In genomic region chr6:152745509-152746171, GRCh38 we compare ENCODE assay signal across 19 cellular contexts. TPM values are rescaled to one million over a fixed set of nuclear protein-coding genes. Genes with fewer than 3 reads are reported as not detected.
DNase-seq lines count a peak whose midpoint lies in the region; ATAC-seq, FAIRE-seq and TF ChIP-seq lines count a peak whose summit lies in the region.
"Had no signal": no experiment of that assay in that cellular context is flagged by ENCODE, and none has a peak within 500 bp of the region (broad histone marks: within the 10 kb centered on the region; RNA-seq: fewer than 3 reads in every experiment).

No MANE protein-coding gene starts in this region.

- no peaks in the 10 kb centered on the region for H3K9me3 Mint-ChIP-seq in astrocyte (ENCODE audit: unreplicated experiment)
- H3K9me3 Mint-ChIP-seq: CD8-positive, alpha-beta memory T cell had no signal

- in situ Hi-C loops in GM23248 (cut with MboI), result no loop called here

- no peaks in the 10 kb centered on the region for H3K27me3 Mint-ChIP-seq in astrocyte (ENCODE audit: low read depth, unreplicated experiment)

- H3K9me2 ChIP-seq in GM23248 (ENCODE audit: insufficient read depth), result no peaks in the 10 kb centered on the region

- H3K9ac ChIP-seq in GM23248 (no peak overlapping the region), astrocyte (ENCODE audit: low read length) (no peak overlapping the region)
- H3K9ac ChIP-seq: BLaER1 had no signal

- no peaks in the 10 kb centered on the region for H3K79me2 ChIP-seq in GM23248 (ENCODE audit: insufficient read depth)
- H3K79me2 ChIP-seq in astrocyte (ENCODE audit: insufficient read depth, low read length), result no peaks in the 10 kb centered on the region

- H3K36me3 Mint-ChIP-seq in astrocyte (ENCODE audit: low read depth, unreplicated experiment), result no peaks in the 10 kb centered on the region
- H3K36me3 Mint-ChIP-seq: CD8-positive, alpha-beta memory T cell had no signal

- H3K36me3 ChIP-seq in GM23248 (ENCODE audit: low read depth) (no peaks in the 10 kb centered on the region), SJCRH30 (no peaks in the 10 kb centered on the region), astrocyte (ENCODE audit: insufficient read depth, low read length) (no peaks in the 10 kb centered on the region), mesodermal cell (ENCODE audit: control insufficient read depth, insufficient read depth, low read length) (no peaks in the 10 kb centered on the region)
- H3K36me3 ChIP-seq: BLaER1 had no signal

- intact Hi-C loops in left colon (cut with DNase I, micrococcal nuclease), result no loop called here

- H3K4me1 Mint-ChIP-seq in astrocyte (ENCODE audit: low read depth, unreplicated experiment), result peaks cover 23% of the 10 kb centered on the region
- H3K4me1 Mint-ChIP-seq: CD8-positive, alpha-beta memory T cell had no signal

- no peak for TF ChIP-seq CTCF in astrocyte (IDR thresholded peaks at IDR 0.05; ENCODE audit: insufficient read depth, low read depth, low read length)

- H3K27ac ChIP-seq in GM23248, result peak overlapping the region; percentile 38
- peak overlapping the region; percentile 61 for H3K27ac ChIP-seq in SJCRH30
- H3K27ac ChIP-seq in astrocyte (ENCODE audit: low read depth, low read length), result no peak overlapping the region
- peak overlapping the region; percentile 0 for H3K27ac ChIP-seq in mesodermal cell (ENCODE audit: low read depth, low read length, severe bottlenecking)
- H3K27ac ChIP-seq: BLaER1 had no signal

- H3K4me3 ChIP-seq in GM23248 (no peak overlapping the region), SJCRH30 (no peak overlapping the region), astrocyte (ENCODE audit: insufficient read depth, low read depth, low read length) (no peak overlapping the region), mesodermal cell (ENCODE audit: extremely low read depth, insufficient read depth, low read length, poor library complexity, severe bottlenecking) (no peak overlapping the region)
- H3K4me3 ChIP-seq: BLaER1 had no signal

- ATAC-seq in HG02763 (IDR thresholded peaks at IDR 0.05; ENCODE audit: unreplicated experiment) (no peak), HG03025 (IDR thresholded peaks at IDR 0.05; ENCODE audit: low FRiP score, unreplicated experiment) (no peak), left colon (no peak)
- ATAC-seq: HCT116 had no signal

- no peaks in the 10 kb centered on the region for H3F3A ChIP-seq in GM23248 (ENCODE audit: insufficient read depth)

- no peaks in the 10 kb centered on the region for H4K20me1 ChIP-seq in GM23248 (ENCODE audit: insufficient read depth)
- H4K20me1 ChIP-seq in astrocyte (ENCODE audit: insufficient read depth, low read length), result no peaks in the 10 kb centered on the region
- H4K20me1 ChIP-seq: BLaER1 had no signal

- no peaks in the 10 kb centered on the region for H3K9me3 ChIP-seq in GM23248 (ENCODE audit: low read depth)
- no peaks in the 10 kb centered on the region for H3K9me3 ChIP-seq in SJCRH30 (replicated peaks)
- H3K9me3 ChIP-seq in astrocyte (ENCODE audit: insufficient read depth, low read depth, low read length), result no peaks in the 10 kb centered on the region
- H3K9me3 ChIP-seq in mesodermal cell (ENCODE audit: control insufficient read depth, low read length), result no peaks in the 10 kb centered on the region
- H3K9me3 ChIP-seq: BLaER1, Caco-2 had no signal

- H3K4me3 Mint-ChIP-seq in astrocyte (ENCODE audit: unreplicated experiment), result no peak overlapping the region
- H3K4me3 Mint-ChIP-seq: CD8-positive, alpha-beta memory T cell had no signal

- no peaks in the 10 kb centered on the region for H3K27me3 ChIP-seq in GM23248 (replicated peaks; ENCODE audit: insufficient read depth)
- no peaks in the 10 kb centered on the region for H3K27me3 ChIP-seq in SJCRH30
- no peaks in the 10 kb centered on the region for H3K27me3 ChIP-seq in astrocyte (ENCODE audit: insufficient read depth, low read length)
- H3K27me3 ChIP-seq: BLaER1 had no signal

- WGBS in GM23248 (ENCODE audit: low coverage in 1 of 2, low lambda C conversion rate in 2 of 2, missing lambda C conversion rate in 2 of 2), 2 experiments, result 47% methylated on average over 4 of the region's 4 CpGs
- 79 to 82% methylated on average over 2 to 4 of the region's 4 CpGs for WGBS in mesodermal cell (ENCODE audit: insufficient coverage in 2 of 2), 2 experiments

- DNase-seq in GM23248 (no peak), SJCRH30 (peak in 1 of 2 experiments; percentile 28), astrocyte (ENCODE audit: low read depth) (no peak), left colon (no peak), NCI-H2196 treated with DMSO at 0.1 percent for 48 hours (lab: John Stamatoyannopoulos, UW; ENCODE audit: unreplicated experiment) (no peak)
- DNase-seq: Caco-2; CD8-positive, alpha-beta memory T cell; DND-41; GDM1 had no signal

- FAIRE-seq in astrocyte (lab: Jason Lieb, UNC), result no peak
- FAIRE-seq: A204.1, GM12892, GM19239, H54 had no signal

- peak overlapping the region; percentile 97 for H3K27ac Mint-ChIP-seq in astrocyte (ENCODE audit: unreplicated experiment)
- H3K27ac Mint-ChIP-seq: CD8-positive, alpha-beta memory T cell had no signal

- H2AFZ ChIP-seq in GM23248, result no peak overlapping the region
- no peak overlapping the region for H2AFZ ChIP-seq in astrocyte (ENCODE audit: low read depth, low read length)

- H3K4me1 ChIP-seq in GM23248 (ENCODE audit: insufficient read depth) (peaks cover 8% of the 10 kb centered on the region), SJCRH30 (peaks cover 17% of the 10 kb centered on the region; the same call in 1 of the 2 replicates), astrocyte (ENCODE audit: insufficient read depth, low read length) (no peaks in the 10 kb centered on the region), mesodermal cell (ENCODE audit: control insufficient read depth, insufficient read depth, low read length, poor library complexity, severe bottlenecking) (no peaks in the 10 kb centered on the region)
- H3K4me1 ChIP-seq: BLaER1, Caco-2 had no signal

- peak overlapping the region; percentile 5 for H3K4me2 ChIP-seq in GM23248 (ENCODE audit: unreplicated experiment)
- no peak overlapping the region for H3K4me2 ChIP-seq in astrocyte (ENCODE audit: low read length)
- H3K4me2 ChIP-seq: BLaER1 had no signal

RNA-seq across cellular contexts. Expression of gene VIP, which starts 5.0 kb away (rescaled TPM):
- total RNA-seq in GM23248 (2014; rRNA removed; shearing (Covaris generic)), result 0.32 TPM in 1 of 2 replicates, not detected in the other
- polyA plus RNA-seq in GM23248 (2016; fragmentation: Nextera tagmentation; extraction: Ambion mirVana), result 0.20 TPM in 1 of 2 replicates, not detected in the other
- not detected in 2 replicates for total RNA-seq in SJCRH30 (2014; rRNA removed; shearing (Covaris generic))
- 0.36 and 0.45 TPM in 2 replicates for total RNA-seq in astrocyte
- not detected for polyA plus RNA-seq in mesodermal cell (2013, experiment 1 of 2)
- polyA plus RNA-seq in mesodermal cell (2013, experiment 2 of 2), result not detected
- total RNA-seq in left colon, result 10 to 100 TPM in 1 of 2 donors, 1 to 10 TPM in 1; 9.0 to 11.5 TPM
- total RNA-seq: Caco-2; CD8-positive, alpha-beta memory T cell; HT1080 had no signal
- polyA plus RNA-seq: CD8-positive, alpha-beta memory T cell had no signal

RNA-seq across cellular contexts. Expression of gene MYCT1, which starts 47.9 kb away (rescaled TPM):
- under 0.01 and 0.11 TPM in 2 replicates for total RNA-seq in GM23248 (2014; rRNA removed; shearing (Covaris generic))
- polyA plus RNA-seq in GM23248 (2016; fragmentation: Nextera tagmentation; extraction: Ambion mirVana), result 0.42 TPM in 1 of 2 replicates, not detected in the other
- total RNA-seq in SJCRH30 (2014; rRNA removed; shearing (Covaris generic)), result 0.04 TPM in 1 of 2 replicates, not detected in the other
- 0.61 and 1.0 TPM in 2 replicates for total RNA-seq in astrocyte
- 14.3 TPM for polyA plus RNA-seq in mesodermal cell (2013, experiment 1 of 2)
- 9.9 TPM for polyA plus RNA-seq in mesodermal cell (2013, experiment 2 of 2)
- total RNA-seq in left colon, result 1 to 10 TPM; 2.0 to 3.7 TPM
- total RNA-seq: Caco-2; CD8-positive, alpha-beta memory T cell had no signal
- polyA plus RNA-seq: CD8-positive, alpha-beta memory T cell had no signal
